8 cellular contexts compared by ENCODE assay signal in the genomic region with DNA sequence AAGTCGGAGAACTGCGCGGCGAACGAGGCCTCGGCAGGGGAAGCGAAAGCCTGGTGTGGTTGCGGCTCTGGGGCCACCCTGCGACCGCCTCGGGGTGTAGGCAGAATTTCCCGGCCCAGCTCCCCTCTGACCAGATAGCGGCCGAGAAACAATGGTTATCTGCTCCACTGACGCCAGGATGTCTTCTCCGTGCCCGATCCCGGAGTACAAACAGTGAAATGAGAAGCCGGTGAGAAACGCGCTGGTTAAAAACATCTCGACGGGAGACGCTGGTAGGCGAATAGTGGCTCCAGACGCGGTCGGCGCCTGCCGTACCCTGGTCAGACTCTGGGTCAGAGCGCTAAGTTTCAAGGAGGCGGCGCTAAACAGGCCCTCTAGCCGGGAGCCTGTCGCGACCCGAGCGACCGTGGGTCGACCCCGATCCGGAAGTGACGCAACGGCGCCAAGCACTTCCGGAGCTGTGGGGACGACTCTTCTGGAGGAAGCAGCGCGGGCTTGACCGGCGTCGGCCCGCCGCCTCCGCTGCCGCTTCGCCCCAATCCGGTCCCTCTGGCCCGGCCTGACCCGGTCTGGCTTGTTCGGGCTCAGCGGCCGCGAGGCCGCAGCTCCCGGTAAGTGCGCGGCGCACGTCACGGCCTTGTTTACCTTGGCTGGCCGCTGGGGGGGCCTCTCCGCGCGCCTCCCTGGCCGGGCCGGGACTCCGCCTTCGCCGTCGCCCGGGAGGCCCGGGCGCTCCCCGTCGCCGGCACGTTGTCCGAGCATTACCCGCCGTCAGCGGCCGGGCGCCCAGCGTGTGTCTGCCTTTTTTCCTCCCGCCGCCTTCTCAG. TPM values are rescaled to one million over a fixed set of nuclear protein-coding genes. Genes with fewer than 3 reads are reported as not detected.
DNase-seq lines count a peak whose midpoint lies in the region; ATAC-seq and TF ChIP-seq lines count a peak whose summit lies in the region.

A gene (plus strand): TSS at position 455 of the 827 bp plus-strand sequence. CDS start 8,717 bp downstream, outside the sequence.

- H3K27ac Mint-ChIP-seq in activated naive CD4-positive, alpha-beta T cell treated with anti-CD3 and anti-CD28 coated beads, Interleukin-2, amount 50 U/mL, for 72 hours: peak within 1 kb of the TSS; percentile 98 to 100
- H3K27ac Mint-ChIP-seq in osteocyte (ENCODE audit: unreplicated experiment): peak within 1 kb of the TSS; percentile 99

- peak within 1 kb of the TSS; percentile 67 for H3K4me2 ChIP-seq in MM.1S (ENCODE audit: low read depth, low read length)

- no peaks in the 10 kb centered on the region for H4K20me1 ChIP-seq in MM.1S (ENCODE audit: insufficient read depth, low read length)

- H3K9ac ChIP-seq in MM.1S (ENCODE audit: low read length): peak within 1 kb of the TSS; percentile 95

- under 1% methylated on average over 97 of the region's 97 CpGs for WGBS in thymus

- H3K9me3 Mint-ChIP-seq in activated naive CD4-positive, alpha-beta T cell treated with anti-CD3 and anti-CD28 coated beads, Interleukin-2, amount 50 U/mL, for 72 hours: no peaks in the 10 kb centered on the region
- no peaks in the 10 kb centered on the region for H3K9me3 Mint-ChIP-seq in osteocyte (ENCODE audit: unreplicated experiment)

- no peaks in the 10 kb centered on the region for H3K27me3 Mint-ChIP-seq in osteocyte (ENCODE audit: unreplicated experiment)

- in situ Hi-C loops in HAP-1 (cut with MboI; ENCODE audit: low sequenced_read_pairs): no loop called here

- TF ChIP-seq CTCF in MM.1S (IDR thresholded peaks at IDR 0.05; ENCODE audit: low read length) (peak; percentile 20), osteocyte (IDR thresholded peaks at IDR 0.05) (no peak)

- H3K36me3 ChIP-seq in HAP-1 (replicated peaks) (peaks cover 13% of the 10 kb centered on the region), MM.1S (replicated peaks; ENCODE audit: insufficient read depth, low read length) (no peaks in the 10 kb centered on the region; the same call in 1 of the 2 replicates), thymus (ENCODE audit: control insufficient read depth, insufficient read depth) (peaks cover 4% of the 10 kb centered on the region)

- H3K4me1 Mint-ChIP-seq in osteocyte (ENCODE audit: unreplicated experiment): peaks cover 26% of the 10 kb centered on the region

- H3K4me1 ChIP-seq in HAP-1 (no peaks in the 10 kb centered on the region; the same call in 1 of the 2 replicates), MM.1S (ENCODE audit: low read length) (no peaks in the 10 kb centered on the region), thymus (ENCODE audit: control insufficient read depth, insufficient read depth, low read length) (peaks cover 3% of the 10 kb centered on the region)

- peaks cover 33% of the 10 kb centered on the region for H3F3A ChIP-seq in MM.1S (ENCODE audit: insufficient read depth, low read length)

- H3K27me3 ChIP-seq in HAP-1 (ENCODE audit: low read depth): no peaks in the 10 kb centered on the region
- no peaks in the 10 kb centered on the region for H3K27me3 ChIP-seq in MM.1S (replicated peaks; ENCODE audit: insufficient read depth, low read length)
- no peaks in the 10 kb centered on the region for H3K27me3 ChIP-seq in thymus (ENCODE audit: control insufficient read depth, insufficient read depth)

- H3K4me3 Mint-ChIP-seq in osteocyte (ENCODE audit: unreplicated experiment): peak within 1 kb of the TSS; percentile 95

- H3K36me3 Mint-ChIP-seq in activated naive CD4-positive, alpha-beta T cell treated with anti-CD3 and anti-CD28 coated beads, Interleukin-2, amount 50 U/mL, for 72 hours: peaks cover 6 to 18% of the 10 kb centered on the region in 2 donors
- peaks cover 3% of the 10 kb centered on the region for H3K36me3 Mint-ChIP-seq in osteocyte (ENCODE audit: unreplicated experiment)

- H3K79me2 ChIP-seq in MM.1S (ENCODE audit: low read length): peaks cover 51% of the 10 kb centered on the region

- no peaks in the 10 kb centered on the region for H3K9me2 ChIP-seq in MM.1S (replicated peaks; ENCODE audit: insufficient read depth, low read length)

- ATAC-seq in SK-N-SH treated with all-trans-retinoic acid at 6 μM for 48 hours: peak; percentile 93
- peak; percentile 84 to 88 for ATAC-seq in activated naive CD4-positive, alpha-beta T cell treated with anti-CD3 and anti-CD28 coated beads, Interleukin-2, amount 50 U/mL, for 72 hours

- H3K9me3 ChIP-seq in HAP-1 (no peaks in the 10 kb centered on the region), MM.1S (replicated peaks; ENCODE audit: insufficient read depth, low read length) (no peaks in the 10 kb centered on the region), thymus (ENCODE audit: control insufficient read depth) (no peaks in the 10 kb centered on the region)

- H3K27ac ChIP-seq in MM.1S (ENCODE audit: low read length) (peak within 1 kb of the TSS; percentile 98), thymus (ENCODE audit: low read depth) (peak within 1 kb of the TSS; percentile 98)

- H2AFZ ChIP-seq in MM.1S (ENCODE audit: low read length): peak within 1 kb of the TSS; percentile 47

- H3K4me3 ChIP-seq in HAP-1 (peak within 1 kb of the TSS; percentile 91), MM.1S (ENCODE audit: low read length) (peak within 1 kb of the TSS; percentile 97), thymus (ENCODE audit: low read length) (peak within 1 kb of the TSS; percentile 89)

- DNase-seq in GM04503 (ENCODE audit: low read depth): peak; percentile 76
- peak; percentile 86 to 92 for DNase-seq in HAP-1 (ENCODE audit: low spot score in 2 of 2)
- DNase-seq in MM.1S: peak; percentile 98
- DNase-seq in activated naive CD4-positive, alpha-beta T cell treated with anti-CD3 and anti-CD28 coated beads, Interleukin-2, amount 50 U/mL, for 72 hours (ENCODE audit: low spot score in 2 of 2): peak; percentile 85 to 90
- DNase-seq in glomerular visceral epithelial cell (ENCODE audit: extremely low spot score): peak; percentile 91
- DNase-seq in osteocyte (ENCODE audit: extremely low spot score, unreplicated experiment): peak; percentile 96

TF ChIP-seq in SK-N-SH treated with all-trans-retinoic acid at 6 μM for 48 hours, 23 proteins besides CTCF, POLR2A, EP300 and RAD21:
- peak; percentile 57; the same call in 1 of the 2 replicates for TF ChIP-seq ZNF70 (CRISPR knock-in tag; IDR thresholded peaks at IDR 0.05)
- TF ChIP-seq OSR1 (CRISPR knock-in tag; IDR thresholded peaks at IDR 0.05): no peak
- TF ChIP-seq GLIS3 (CRISPR knock-in tag; IDR thresholded peaks at IDR 0.05): no peak
- 0 out of 2 replicates have a peak, but pooled peaks have one; percentile 14 for TF ChIP-seq ZFP3 (CRISPR knock-in tag; IDR thresholded peaks at IDR 0.05)
- TF ChIP-seq ZNF565 (CRISPR knock-in tag; conservative IDR thresholded peaks at IDR 0.05; ENCODE audit: low read depth): no peak
- TF ChIP-seq ZC3H10 (CRISPR knock-in tag; IDR thresholded peaks at IDR 0.05): no peak
- TF ChIP-seq CSDC2 (CRISPR knock-in tag; IDR thresholded peaks at IDR 0.05): no peak
TF ChIP-seq in SK-N-SH treated with all-trans-retinoic acid at 6 μM for 48 hours: peak in this region for 2.

RNA-seq across cellular contexts. Expression of the gene that starts here (rescaled TPM):
- total RNA-seq in activated naive CD4-positive, alpha-beta T cell treated with anti-CD3 and anti-CD28 coated beads, Interleukin-2, amount 50 U/mL, for 72 hours: 100 to 1,000 TPM; 116 to 127 TPM
- total RNA-seq in osteocyte: 82.5 and 97.2 TPM in 2 replicates
- 57.8 TPM for polyA plus RNA-seq in thymus

Comparison
In these comparisons a context has a peak if more than half of its experiments do, and no peak if none do; other contexts are left out.
1. Peak in every context shown above with its lines: DNase-seq, ATAC-seq, H3K4me3 ChIP-seq and H3K27ac ChIP-seq.